ENCODE assay signal across 14 cellular contexts in the genomic region with DNA sequence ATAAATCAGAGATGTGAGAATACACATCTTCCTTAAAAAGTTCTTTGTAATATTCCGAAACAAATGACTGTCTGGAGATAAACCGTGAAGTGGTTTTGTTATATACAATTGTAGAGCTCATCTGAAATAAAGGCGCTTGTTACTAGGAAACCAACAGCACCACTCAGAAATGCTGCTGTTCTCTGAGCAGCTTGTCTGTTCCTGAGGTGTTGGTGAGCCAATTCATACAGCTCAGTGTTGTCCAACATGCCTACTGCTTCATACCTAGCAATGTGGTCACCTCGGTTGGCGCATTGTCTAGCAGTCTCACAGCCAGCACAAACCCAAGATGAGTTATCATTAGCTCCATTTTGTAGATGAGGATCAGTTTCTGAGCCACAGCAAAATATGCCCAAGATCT. TPM values are rescaled to one million over a fixed set of nuclear protein-coding genes. Genes with fewer than 3 reads are reported as not detected.
DNase-seq lines count a peak whose midpoint lies in the region; ATAC-seq and TF ChIP-seq lines count a peak whose summit lies in the region.
"Had no signal": no experiment of that assay in that cellular context is flagged by ENCODE, and none has a peak within 500 bp of the region (broad histone marks: within the 10 kb centered on the region; RNA-seq: fewer than 3 reads in every experiment).

No MANE protein-coding gene starts in this region.

- H3K4me2 ChIP-seq in fibroblast of lung (ENCODE audit: extremely low read depth, insufficient read depth, low read length) = no peak overlapping the region

- H3K79me2 ChIP-seq in fibroblast of lung (ENCODE audit: control insufficient read depth, insufficient read depth, low read length) = no peaks in the 10 kb centered on the region

- H3K27ac ChIP-seq in fibroblast of lung (ENCODE audit: insufficient read depth, low read length) = no peak overlapping the region
- H3K27ac ChIP-seq: psoas muscle had no signal

- no peaks in the 10 kb centered on the region for H4K20me1 ChIP-seq in fibroblast of lung (ENCODE audit: control insufficient read depth, extremely low read depth, insufficient read depth, low read length)

- H3K27me3 ChIP-seq in fibroblast of lung (ENCODE audit: control insufficient read depth, insufficient read depth, low read length) = no peaks in the 10 kb centered on the region

- no peaks in the 10 kb centered on the region for H3K4me1 ChIP-seq in fibroblast of lung (ENCODE audit: control insufficient read depth, extremely low read depth, insufficient read depth, low read length)
- H3K4me1 ChIP-seq: psoas muscle had no signal

- no peak for TF ChIP-seq CTCF in fibroblast of lung (conservative IDR thresholded peaks at IDR 0.05 in 1 of 2, IDR thresholded peaks at IDR 0.05 in 1 of 2; ENCODE audit: low read depth in 1 of 2, low read length in 2 of 2)

- no peak overlapping the region for H3K4me3 ChIP-seq in fibroblast of lung (replicated peaks in 1 of 4; ENCODE audit: control extremely low read depth in 1 of 4, insufficient read depth in 1 of 4, low read depth in 3 of 4, low read length in 4 of 4)
- H3K4me3 ChIP-seq: K562, psoas muscle had no signal

- no peaks in the 10 kb centered on the region for H3K36me3 ChIP-seq in fibroblast of lung (ENCODE audit: control insufficient read depth, insufficient read depth, low read length)

- H2AFZ ChIP-seq in fibroblast of lung (ENCODE audit: low read length) = peak overlapping the region; percentile 19

- peak; percentile 56 for DNase-seq in NCI-H2196 (lab: John Stamatoyannopoulos, UW; ENCODE audit: unreplicated experiment)
- no peak for DNase-seq in NCI-H2196 treated with DMSO at 0.1 percent for 48 hours (lab: John Stamatoyannopoulos, UW; ENCODE audit: unreplicated experiment)
- DNase-seq in NCI-H748 treated with DMSO at 0.1 percent for 48 hours (lab: John Stamatoyannopoulos, UW) = peak; percentile 74
- no peak for DNase-seq in fibroblast of lung (ENCODE audit: low read depth in 2 of 2)
- peak; percentile 20 for DNase-seq in superior temporal gyrus (ENCODE audit: extremely low spot score)
- DNase-seq in activated CD4-positive, CD25-positive, alpha-beta regulatory T cell (lab: John Stamatoyannopoulos, UW) = no peak
- DNase-seq: activated CD4-positive, alpha-beta T cell treated with anti-CD3 and anti-CD28 coated beads, Interleukin-2, amount 10 ng/mL, durations not matched to agents 7 days and 5 days; activated naive CD4-positive, alpha-beta T cell treated with anti-CD3 and anti-CD28 coated beads for 36 hours; left ventricle myocardium superior; NCI-H2227 treated with DMSO at 0.1 percent for 48 hours had no signal

- ATAC-seq in GM18498 (IDR thresholded peaks at IDR 0.05; ENCODE audit: unreplicated experiment) (no peak), HG03139 (IDR thresholded peaks at IDR 0.05; ENCODE audit: unreplicated experiment) (no peak)
- ATAC-seq: left ventricle myocardium superior, psoas muscle had no signal

- H3K9ac ChIP-seq in fibroblast of lung (ENCODE audit: insufficient read depth, low read length) = no peak overlapping the region

- no peaks in the 10 kb centered on the region for H3K9me3 ChIP-seq in fibroblast of lung (ENCODE audit: control insufficient read depth, insufficient read depth, low read depth, low read length)
- H3K9me3 ChIP-seq: psoas muscle had no signal

RNA-seq across cellular contexts. Expression of gene GFI1, which starts 44.4 kb away (rescaled TPM):
- under 0.01 TPM in 1 of 2 replicates, not detected in the other for total RNA-seq in fibroblast of lung
- 0.06 and 0.10 TPM in 2 replicates for polyA plus RNA-seq in fibroblast of lung
- polyA plus RNA-seq in fibroblast of lung (2012) = 0.06 TPM in 2 replicates
- polyA minus RNA-seq in fibroblast of lung (ENCODE audit: low replicate concordance) = not detected in 2 replicates

Comparison
In these comparisons a context has a peak if more than half of its experiments do, and no peak if none do; other contexts are left out.
1. DNase-seq: peak in NCI-H2196 (single experiment), NCI-H748 treated with DMSO at 0.1 percent for 48 hours (single experiment) and superior temporal gyrus (single experiment); none in NCI-H2196 treated with DMSO at 0.1 percent for 48 hours (single experiment), fibroblast of lung (0 of 2) and activated CD4-positive, CD25-positive, alpha-beta regulatory T cell (0 of 4).